13 cellular contexts compared by ENCODE assay signal in the genomic region with DNA sequence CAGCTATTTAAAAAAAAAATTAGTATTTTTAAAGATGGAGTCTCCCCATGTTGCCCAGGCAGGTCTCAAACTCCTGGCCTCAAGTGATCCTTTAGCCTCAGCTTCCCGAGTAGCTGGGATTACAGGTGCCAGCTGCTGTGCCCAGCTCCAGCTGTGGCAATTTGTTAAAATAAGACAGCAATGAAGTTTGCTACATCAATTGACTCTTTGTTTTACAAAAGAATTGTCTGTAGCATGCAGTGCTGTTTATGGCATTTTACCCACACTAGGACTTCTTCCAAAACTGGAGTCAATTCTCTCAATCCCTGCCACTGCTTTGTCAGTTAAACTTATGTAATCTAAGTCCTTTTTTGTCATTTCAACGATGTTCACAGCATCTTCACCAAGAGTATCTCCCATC.
"Had no signal": no experiment of that assay in that cellular context is flagged by ENCODE, and none has a peak within 500 bp of the region (broad histone marks: within the 10 kb centered on the region; RNA-seq: fewer than 3 reads in every experiment).

No MANE protein-coding gene starts in this region.

- ATAC-seq: heart right ventricle, right cardiac atrium had no signal

- H3K9me3 Mint-ChIP-seq: activated CD4-positive, alpha-beta memory T cell treated with anti-CD3 and anti-CD28 coated beads for 36 hours; activated naive CD8-positive, alpha-beta T cell treated with anti-CD3 and anti-CD28 coated beads for 36 hours; type B pancreatic cell had no signal

- H3K27me3 Mint-ChIP-seq: activated CD4-positive, alpha-beta memory T cell treated with anti-CD3 and anti-CD28 coated beads for 36 hours; activated naive CD8-positive, alpha-beta T cell treated with anti-CD3 and anti-CD28 coated beads for 36 hours; type B pancreatic cell had no signal

- H3K4me3 ChIP-seq: breast epithelium, esophagus muscularis mucosa, heart right ventricle, left ventricle myocardium inferior had no signal

- H3K4me3 Mint-ChIP-seq: activated CD4-positive, alpha-beta memory T cell treated with anti-CD3 and anti-CD28 coated beads for 36 hours; activated naive CD8-positive, alpha-beta T cell treated with anti-CD3 and anti-CD28 coated beads for 36 hours; type B pancreatic cell had no signal

- DNase-seq: activated CD4-positive, alpha-beta memory T cell treated with anti-CD3 and anti-CD28 coated beads for 36 hours; activated naive CD8-positive, alpha-beta T cell treated with anti-CD3 and anti-CD28 coated beads for 36 hours; aorta; foreskin fibroblast; heart right ventricle; left ventricle myocardium inferior; mesendoderm; right cardiac atrium; SIG-M5; small intestine had no signal

- H3K27ac Mint-ChIP-seq: activated naive CD8-positive, alpha-beta T cell treated with anti-CD3 and anti-CD28 coated beads for 36 hours; type B pancreatic cell had no signal
